In genomic region chr5:154166901-154167791, GRCh38 we compare ENCODE assay signal across 23 cellular contexts.
DNase-seq lines count a peak whose midpoint lies in the region; ATAC-seq and TF ChIP-seq lines count a peak whose summit lies in the region.
"Had no signal": no experiment of that assay in that cellular context is flagged by ENCODE, and none has a peak within 500 bp of the region (broad histone marks: within the 10 kb centered on the region; RNA-seq: fewer than 3 reads in every experiment).

No MANE protein-coding gene starts in this region.

- TF ChIP-seq CTCF in epithelial cell of esophagus (IDR thresholded peaks at IDR 0.05; ENCODE audit: insufficient read depth, low read depth, low read length, missing control alignments), result no peak

- H3K4me3 Mint-ChIP-seq in stimulated activated memory B cell treated with anti-CD40 and anti-IgM and Interleukin-4, amounts not matched to agents 10 μg/mL and 1 μg/mL and 100 μg/mL, for 72 hours, result no peak overlapping the region
- H3K4me3 Mint-ChIP-seq: activated naive CD8-positive, alpha-beta T cell treated with anti-CD3 and anti-CD28 coated beads, Interleukin-2, amount 50 U/mL, for 24 hours; CD14-positive monocyte; IgD-negative memory B cell had no signal

- no peak overlapping the region for H3K4me3 ChIP-seq in epithelial cell of esophagus (ENCODE audit: low read length)
- H3K4me3 ChIP-seq: breast epithelium, ovary, right lobe of liver, transverse colon had no signal

- peaks cover 34% of the 10 kb centered on the region for H3K27me3 Mint-ChIP-seq in stimulated activated memory B cell treated with anti-CD40 and anti-IgM and Interleukin-4, amounts not matched to agents 10 μg/mL and 1 μg/mL and 100 μg/mL, for 72 hours

- no peaks in the 10 kb centered on the region for H3K9me3 Mint-ChIP-seq in stimulated activated memory B cell treated with anti-CD40 and anti-IgM and Interleukin-4, amounts not matched to agents 10 μg/mL and 1 μg/mL and 100 μg/mL, for 72 hours
- H3K9me3 Mint-ChIP-seq: activated naive CD8-positive, alpha-beta T cell treated with anti-CD3 and anti-CD28 coated beads, Interleukin-2, amount 50 U/mL, for 24 hours; activated T-helper 2 cell treated with anti-CD3 and anti-CD28 coated beads, Interferon-gamma antibody, Interleukin-2, Interleukin-4, amounts not matched to agents 10 μg/mL and 5 μg/mL and 100 μg/mL, durations not matched to agents 14 hours and 24 hours and 36 hours had no signal

- H3K4me1 Mint-ChIP-seq in stimulated activated memory B cell treated with anti-CD40 and anti-IgM and Interleukin-4, amounts not matched to agents 10 μg/mL and 1 μg/mL and 100 μg/mL, for 72 hours, result no peaks in the 10 kb centered on the region
- H3K4me1 Mint-ChIP-seq: activated naive CD8-positive, alpha-beta T cell treated with anti-CD3 and anti-CD28 coated beads, Interleukin-2, amount 50 U/mL, for 24 hours; CD14-positive monocyte; IgD-negative memory B cell had no signal

- DNase-seq in COLO668 (lab: John Stamatoyannopoulos, UW; ENCODE audit: unreplicated experiment) (peak; percentile 4), NCI-H1092 (lab: John Stamatoyannopoulos, UW) (peak; percentile 20), NCI-H345 (lab: John Stamatoyannopoulos, UW) (peak; percentile 58), epithelial cell of esophagus (ENCODE audit: low read depth) (peak; percentile 14), SW480 (ENCODE audit: low spot score) (no peak), HuH-7.5 (ENCODE audit: low spot score) (no peak), AG08395 (ENCODE audit: low spot score) (no peak)
- DNase-seq: ACHN; activated CD4-positive, alpha-beta T cell treated with anti-CD3 and anti-CD28 coated beads for 1 hour; activated naive CD8-positive, alpha-beta T cell treated with anti-CD3 and anti-CD28 coated beads, Interleukin-2, amount 50 U/mL, for 24 hours; dermis blood vessel endothelial cell; DND-41; left ventricle myocardium superior; ovary; right lobe of liver; stimulated activated naive CD4-positive, alpha-beta T cell treated with Interleukin-2 at 50 U/mL for 16 hours; transverse colon had no signal

- H3K36me3 Mint-ChIP-seq in stimulated activated memory B cell treated with anti-CD40 and anti-IgM and Interleukin-4, amounts not matched to agents 10 μg/mL and 1 μg/mL and 100 μg/mL, for 72 hours, result no peaks in the 10 kb centered on the region
- H3K36me3 Mint-ChIP-seq: CD14-positive monocyte, IgD-negative memory B cell had no signal

- no peak for ATAC-seq in stimulated activated memory B cell treated with anti-CD40 and anti-IgM and Interleukin-4, amounts not matched to agents 10 μg/mL and 1 μg/mL and 100 μg/mL, for 72 hours
- ATAC-seq: activated naive CD8-positive, alpha-beta T cell treated with anti-CD3 and anti-CD28 coated beads, Interleukin-2, amount 50 U/mL, for 24 hours; left ventricle myocardium superior; Panc1; right lobe of liver had no signal

- H3K27ac Mint-ChIP-seq in stimulated activated memory B cell treated with anti-CD40 and anti-IgM and Interleukin-4, amounts not matched to agents 10 μg/mL and 1 μg/mL and 100 μg/mL, for 72 hours, result no peak overlapping the region
- H3K27ac Mint-ChIP-seq: activated naive CD8-positive, alpha-beta T cell treated with anti-CD3 and anti-CD28 coated beads, Interleukin-2, amount 50 U/mL, for 24 hours; activated T-helper 2 cell treated with anti-CD3 and anti-CD28 coated beads, Interferon-gamma antibody, Interleukin-2, Interleukin-4, amounts not matched to agents 10 μg/mL and 5 μg/mL and 100 μg/mL, durations not matched to agents 14 hours and 24 hours and 36 hours; CD14-positive monocyte; IgD-negative memory B cell had no signal

Comparison
In these comparisons a context has a peak if more than half of its experiments do, and no peak if none do; other contexts are left out.
1. DNase-seq: peak in COLO668 (single experiment), NCI-H1092 (single experiment), NCI-H345 (single experiment) and epithelial cell of esophagus (single experiment); none in SW480 (single experiment), HuH-7.5 (single experiment) and AG08395 (single experiment).